Comparison of ENCODE assay signal across 8 cellular contexts in the genomic region with DNA sequence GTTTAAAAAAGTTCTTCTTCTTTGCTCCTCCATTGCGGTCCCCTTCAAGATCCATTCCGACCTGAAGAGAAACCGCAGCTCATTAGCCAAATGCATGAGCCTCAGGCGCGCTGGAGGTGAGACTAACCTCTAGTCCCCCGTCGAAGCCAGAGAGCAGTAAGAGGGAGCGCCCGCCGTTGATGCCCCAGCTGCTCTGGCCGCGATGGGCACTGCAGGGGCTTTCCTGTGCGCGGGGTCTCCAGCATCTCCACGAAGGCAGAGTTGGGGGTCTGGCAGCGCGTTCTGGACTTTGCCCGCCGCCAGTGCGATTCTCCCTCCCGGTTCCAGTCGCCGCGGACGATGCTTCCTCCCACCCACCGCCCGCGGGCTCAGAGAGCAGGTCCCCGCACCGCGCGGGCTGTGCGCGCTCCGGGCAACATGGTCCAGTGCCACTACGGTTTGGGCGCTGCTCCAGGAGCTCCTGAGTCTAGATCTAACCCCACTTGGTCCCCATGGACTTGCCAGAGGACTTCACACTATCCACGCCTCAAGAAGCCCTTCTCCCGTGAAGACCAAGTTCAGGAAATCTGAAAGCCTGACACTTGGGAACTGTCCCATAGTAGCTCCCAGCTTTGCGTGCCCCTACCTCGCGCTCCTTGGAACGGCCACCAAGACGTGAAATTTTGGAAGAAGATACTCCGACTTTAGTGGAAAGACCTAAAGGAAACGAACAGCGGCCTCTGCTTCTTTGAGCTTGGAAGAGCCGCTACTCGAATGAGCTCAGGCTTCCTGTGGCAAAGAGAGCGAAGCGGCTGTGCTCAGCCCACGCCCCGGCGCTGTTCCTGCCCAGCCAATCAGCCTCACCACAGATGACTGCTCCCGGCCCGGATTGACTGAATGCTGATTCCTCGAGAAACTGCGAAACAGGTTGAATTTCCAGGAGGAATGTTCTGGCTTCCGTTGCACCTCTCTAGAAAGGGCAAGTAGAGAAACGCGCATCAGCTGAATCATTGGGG. TPM values are rescaled to one million over a fixed set of nuclear protein-coding genes. Genes with fewer than 3 reads are reported as not detected.
DNase-seq lines count a peak whose midpoint lies in the region; ATAC-seq and TF ChIP-seq lines count a peak whose summit lies in the region.

TSS of gene ABCB1 (minus strand) at position 755 of the 995 bp plus-strand sequence. CDS start at position 55, 700 bp downstream.

- H3K27me3 ChIP-seq in Karpas-422 (ENCODE audit: low read length) (no peaks in the 10 kb centered on the region), lower lobe of right lung (ENCODE audit: low read depth) (peaks cover 15% of the 10 kb centered on the region)
- peaks cover 11% of the 10 kb centered on the region for H3K27me3 ChIP-seq in effector memory CD4-positive, alpha-beta T cell (replicated peaks; ENCODE audit: control insufficient read depth, insufficient read depth, low read length, poor library complexity, severe bottlenecking)

- H3K4me2 ChIP-seq in Karpas-422 (ENCODE audit: low read depth, low read length, poor library complexity, severe bottlenecking), result peak within 1 kb of the TSS; percentile 14

- H4K20me1 ChIP-seq in Karpas-422 (ENCODE audit: insufficient read depth, low read depth, low read length), result no peaks in the 10 kb centered on the region

- no peak for TF ChIP-seq CTCF in lower lobe of right lung (IDR thresholded peaks at IDR 0.05)

- H3K4me1 ChIP-seq in Karpas-422 (ENCODE audit: low read length) (no peaks in the 10 kb centered on the region; the same call in 1 of the 2 replicates), lower lobe of right lung (no peaks in the 10 kb centered on the region)
- no peaks in the 10 kb centered on the region for H3K4me1 ChIP-seq in effector memory CD4-positive, alpha-beta T cell (ENCODE audit: control insufficient read depth, insufficient read depth, low read length, poor library complexity, severe bottlenecking)

- no peaks in the 10 kb centered on the region for H3K9me2 ChIP-seq in Karpas-422 (replicated peaks; ENCODE audit: insufficient read depth, low read length)

- H3K4me3 ChIP-seq in Karpas-422 (ENCODE audit: low read length) (no peak within 1 kb of the TSS; the same call in 1 of the 2 replicates), lower lobe of right lung (peak within 1 kb of the TSS; percentile 51)
- H3K4me3 ChIP-seq in effector memory CD4-positive, alpha-beta T cell (ENCODE audit: insufficient read depth, low read depth, low read length, poor library complexity, severe bottlenecking), result peak within 1 kb of the TSS; percentile 61

- H3K27ac ChIP-seq in Karpas-422 (ENCODE audit: low read length), result no peak within 1 kb of the TSS
- H3K27ac ChIP-seq in effector memory CD4-positive, alpha-beta T cell (ENCODE audit: insufficient read depth, low read length, poor library complexity, severe bottlenecking), result peak within 1 kb of the TSS; percentile 29
- no peak within 1 kb of the TSS for H3K27ac ChIP-seq in lower lobe of right lung

- peak; percentile 64 for DNase-seq in GDM1 (lab: John Stamatoyannopoulos, UW)
- no peak for DNase-seq in Karpas-422
- DNase-seq in activated CD4-positive, alpha-beta T cell treated with anti-CD3 and anti-CD28 coated beads, Interleukin-2, amount 50 U/mL, for 48 hours, result peak; percentile 48 to 59
- DNase-seq in effector memory CD4-positive, alpha-beta T cell, result peak in 2 of 3 donors; percentile 12 to 14
- peak; percentile 46 for DNase-seq in lower lobe of right lung
- peak in 2 of 3 donors; percentile 8 to 35 for DNase-seq in stimulated activated CD4-positive, alpha-beta T cell treated with anti-CD3 and anti-CD28 coated beads, TNF-alpha, amount 100 ng/mL, for 48 hours (ENCODE audit: low read depth in 3 of 3)
- DNase-seq in DMS79 (lab: John Stamatoyannopoulos, UW), result no peak

- H3K36me3 ChIP-seq in Karpas-422 (ENCODE audit: insufficient read depth, low read length), result no peaks in the 10 kb centered on the region
- no peaks in the 10 kb centered on the region for H3K36me3 ChIP-seq in effector memory CD4-positive, alpha-beta T cell (ENCODE audit: control insufficient read depth, insufficient read depth, low read length)
- no peaks in the 10 kb centered on the region for H3K36me3 ChIP-seq in lower lobe of right lung

- H3K9me3 ChIP-seq in Karpas-422 (ENCODE audit: low read length), result no peaks in the 10 kb centered on the region
- no peaks in the 10 kb centered on the region for H3K9me3 ChIP-seq in effector memory CD4-positive, alpha-beta T cell (ENCODE audit: control insufficient read depth, low read length)
- H3K9me3 ChIP-seq in lower lobe of right lung, result no peaks in the 10 kb centered on the region

- intact Hi-C loops in lower lobe of right lung (cut with DNase I), result no loop called here

- H3K9ac ChIP-seq in Karpas-422 (ENCODE audit: low read length), result no peak within 1 kb of the TSS

- ATAC-seq in GM21619 (IDR thresholded peaks at IDR 0.05; ENCODE audit: unreplicated experiment) (peak; percentile 51), lower lobe of right lung (peak; percentile 87 to 92)

- H3K79me2 ChIP-seq in Karpas-422 (ENCODE audit: low read length), result no peaks in the 10 kb centered on the region

- no peak within 1 kb of the TSS for H2AFZ ChIP-seq in Karpas-422 (ENCODE audit: low read length)

RNA-seq across cellular contexts. Expression of gene ABCB1, which starts in this region (rescaled TPM):
- total RNA-seq in Karpas-422 (2014; rRNA removed; shearing (Covaris generic); ENCODE audit: low replicate concordance), result not detected in 2 replicates
- 4.3 TPM for total RNA-seq in lower lobe of right lung

Comparison
In these comparisons a context has a peak if more than half of its experiments do, and no peak if none do; other contexts are left out.
1. DNase-seq: peak in GDM1 (single experiment), activated CD4-positive, alpha-beta T cell treated with anti-CD3 and anti-CD28 coated beads, Interleukin-2, amount 50 U/mL, for 48 hours (2 of 2), effector memory CD4-positive, alpha-beta T cell (2 of 3), lower lobe of right lung (single experiment) and stimulated activated CD4-positive, alpha-beta T cell treated with anti-CD3 and anti-CD28 coated beads, TNF-alpha, amount 100 ng/mL, for 48 hours (2 of 3); none in Karpas-422 (single experiment) and DMS79 (single experiment).